24 cellular contexts compared by ENCODE assay signal in genomic region chr20:32010096-32010495, GRCh38. TPM values are rescaled to one million over a fixed set of nuclear protein-coding genes. Genes with fewer than 3 reads are reported as not detected.
A peak's percentile ranks its signal among the peaks of the same experiment; 100 is the strongest.
DNase-seq lines count a peak whose midpoint lies in the region; ATAC-seq and TF ChIP-seq lines count a peak whose summit lies in the region.
"Had no signal": no experiment of that assay in that cellular context is flagged by ENCODE, and none has a peak within 500 bp of the region (broad histone marks: within the 10 kb centered on the region; RNA-seq: fewer than 3 reads in every experiment).

Gene CCM2L, plus strand, starts transcription at chr20:32010438. Its CDS starts 17 bp downstream, at chr20:32010455.

- H3K27ac ChIP-seq in skin epidermis: peak within 1 kb of the TSS in 9 of 21 experiments; percentile 13 to 85 (median 63)
- H3K27ac ChIP-seq: neural progenitor cell, thoracic aorta had no signal

- H3K27me3 ChIP-seq in H7 (ENCODE audit: control insufficient read depth, insufficient read depth, low read length): no peaks in the 10 kb centered on the region

- H3K4me3 Mint-ChIP-seq in endothelial cell (ENCODE audit: unreplicated experiment): peak within 1 kb of the TSS; percentile 88
- no peak within 1 kb of the TSS for H3K4me3 Mint-ChIP-seq in stimulated activated memory B cell treated with anti-CD40 and anti-IgM and Interleukin-4, amounts not matched to agents 10 μg/mL and 1 μg/mL and 100 μg/mL, for 72 hours
- H3K4me3 Mint-ChIP-seq: activated CD4-positive, alpha-beta memory T cell treated with anti-CD3 and anti-CD28 coated beads for 36 hours; activated naive CD8-positive, alpha-beta T cell treated with anti-CD3 and anti-CD28 coated beads, Interleukin-2, amount 10 ng/mL, durations not matched to agents 7 days and 5 days; activated T-cell treated with anti-CD3 and anti-CD28 coated beads, Interleukin-2, amount 50 U/mL, for 72 hours; CD4-positive, CD25-positive, alpha-beta regulatory T cell; endodermal cell; neural progenitor cell had no signal

- peaks cover 8% of the 10 kb centered on the region for H3K27me3 Mint-ChIP-seq in endothelial cell (ENCODE audit: unreplicated experiment)
- peaks cover 46% of the 10 kb centered on the region for H3K27me3 Mint-ChIP-seq in stimulated activated memory B cell treated with anti-CD40 and anti-IgM and Interleukin-4, amounts not matched to agents 10 μg/mL and 1 μg/mL and 100 μg/mL, for 72 hours

- H3K36me3 ChIP-seq in H7 (replicated peaks; ENCODE audit: control insufficient read depth, insufficient read depth, low read length): no peaks in the 10 kb centered on the region
- H3K36me3 ChIP-seq: neural progenitor cell, thoracic aorta had no signal

- H3K36me3 Mint-ChIP-seq in endothelial cell (ENCODE audit: low read depth, unreplicated experiment): peaks cover 2% of the 10 kb centered on the region
- H3K36me3 Mint-ChIP-seq in stimulated activated memory B cell treated with anti-CD40 and anti-IgM and Interleukin-4, amounts not matched to agents 10 μg/mL and 1 μg/mL and 100 μg/mL, for 72 hours: no peaks in the 10 kb centered on the region
- H3K36me3 Mint-ChIP-seq: activated CD4-positive, alpha-beta memory T cell treated with anti-CD3 and anti-CD28 coated beads for 36 hours; activated naive CD8-positive, alpha-beta T cell treated with anti-CD3 and anti-CD28 coated beads, Interleukin-2, amount 10 ng/mL, durations not matched to agents 7 days and 5 days; CD4-positive, CD25-positive, alpha-beta regulatory T cell; neural progenitor cell had no signal

- H3K9me3 Mint-ChIP-seq in endothelial cell (ENCODE audit: unreplicated experiment): no peaks in the 10 kb centered on the region
- H3K9me3 Mint-ChIP-seq in stimulated activated memory B cell treated with anti-CD40 and anti-IgM and Interleukin-4, amounts not matched to agents 10 μg/mL and 1 μg/mL and 100 μg/mL, for 72 hours: no peaks in the 10 kb centered on the region
- H3K9me3 Mint-ChIP-seq: activated CD4-positive, alpha-beta memory T cell treated with anti-CD3 and anti-CD28 coated beads for 36 hours; activated naive CD8-positive, alpha-beta T cell treated with anti-CD3 and anti-CD28 coated beads, Interleukin-2, amount 10 ng/mL, durations not matched to agents 7 days and 5 days; activated T-cell treated with anti-CD3 and anti-CD28 coated beads, Interleukin-2, amount 50 U/mL, for 72 hours; CD4-positive, CD25-positive, alpha-beta regulatory T cell; endodermal cell had no signal

- H3K4me3 ChIP-seq in H7 (ENCODE audit: insufficient read depth, low read depth, low read length): no peak within 1 kb of the TSS
- H3K4me3 ChIP-seq in skin epidermis: peak within 1 kb of the TSS; percentile 4 to 14 (median 8)
- H3K4me3 ChIP-seq: neural progenitor cell, thoracic aorta had no signal

- peak; percentile 53 for ATAC-seq in left lobe of liver
- ATAC-seq in stimulated activated memory B cell treated with anti-CD40 and anti-IgM and Interleukin-4, amounts not matched to agents 10 μg/mL and 1 μg/mL and 100 μg/mL, for 72 hours: no peak
- ATAC-seq: activated T-cell treated with anti-CD3 and anti-CD28 coated beads, Interleukin-2, amount 50 U/mL, for 72 hours had no signal

- H3K4me1 Mint-ChIP-seq in endothelial cell (ENCODE audit: unreplicated experiment): peaks cover 50% of the 10 kb centered on the region
- H3K4me1 Mint-ChIP-seq in stimulated activated memory B cell treated with anti-CD40 and anti-IgM and Interleukin-4, amounts not matched to agents 10 μg/mL and 1 μg/mL and 100 μg/mL, for 72 hours: no peaks in the 10 kb centered on the region

- no peak for TF ChIP-seq CTCF in endothelial cell (IDR thresholded peaks at IDR 0.05; ENCODE audit: unreplicated experiment)

- DNase-seq in H7 (peak; percentile 50), endothelial cell (ENCODE audit: low spot score) (peak; percentile 38), left lobe of liver (ENCODE audit: low spot score) (no peak), NCI-H128 (lab: John Stamatoyannopoulos, UW; ENCODE audit: unreplicated experiment) (no peak), islet precursor cell (no peak)
- no peak for DNase-seq in activated CD4-positive, alpha-beta T cell treated with anti-CD3 and anti-CD28 coated beads, Interleukin-2, amount 50 U/mL, for 48 hours
- DNase-seq: activated CD4-positive, alpha-beta memory T cell treated with anti-CD3 and anti-CD28 coated beads for 36 hours; activated naive CD8-positive, alpha-beta T cell treated with anti-CD3 and anti-CD28 coated beads, Interleukin-2, amount 10 ng/mL, durations not matched to agents 7 days and 5 days; activated T-cell treated with anti-CD3 and anti-CD28 coated beads, Interleukin-2, amount 50 U/mL, for 72 hours; caudate nucleus; CD4-positive, CD25-positive, alpha-beta regulatory T cell; DND-41; KBM-7; NCI-H1048; NCI-H526; OCI-M1; SK-N-SH; stimulated activated CD4-positive, alpha-beta T cell treated with anti-CD3 and anti-CD28 coated beads, Interleukin-4, amount 100 ng/mL, for 1 hour had no signal

- peak within 1 kb of the TSS; percentile 92 for H3K27ac Mint-ChIP-seq in endothelial cell (ENCODE audit: unreplicated experiment)
- no peak within 1 kb of the TSS for H3K27ac Mint-ChIP-seq in stimulated activated memory B cell treated with anti-CD40 and anti-IgM and Interleukin-4, amounts not matched to agents 10 μg/mL and 1 μg/mL and 100 μg/mL, for 72 hours
- H3K27ac Mint-ChIP-seq: activated CD4-positive, alpha-beta memory T cell treated with anti-CD3 and anti-CD28 coated beads for 36 hours; activated naive CD8-positive, alpha-beta T cell treated with anti-CD3 and anti-CD28 coated beads, Interleukin-2, amount 10 ng/mL, durations not matched to agents 7 days and 5 days; activated T-cell treated with anti-CD3 and anti-CD28 coated beads, Interleukin-2, amount 50 U/mL, for 72 hours; CD4-positive, CD25-positive, alpha-beta regulatory T cell; endodermal cell; neural progenitor cell had no signal

RNA-seq across cellular contexts. Expression of gene CCM2L, which starts in this region (rescaled TPM):
- 8.3 and 10.6 TPM in 2 replicates for total RNA-seq in H7 (2014; rRNA removed; shearing (Covaris generic))
- total RNA-seq in endothelial cell (ENCODE audit: unreplicated experiment) (27.2 TPM), left lobe of liver (1.5 TPM)
- total RNA-seq: A673; activated CD4-positive, alpha-beta memory T cell treated with anti-CD3 and anti-CD28 coated beads for 36 hours; activated naive CD8-positive, alpha-beta T cell treated with anti-CD3 and anti-CD28 coated beads, Interleukin-2, amount 10 ng/mL, durations not matched to agents 7 days and 5 days; activated T-cell treated with anti-CD3 and anti-CD28 coated beads, Interleukin-2, amount 50 U/mL, for 72 hours; CD4-positive, CD25-positive, alpha-beta regulatory T cell had no signal

Comparison
In these comparisons a context has a peak if more than half of its experiments do, and no peak if none do; other contexts are left out.
1. DNase-seq: peak in H7 (single experiment) and endothelial cell (single experiment); none in left lobe of liver (single experiment), activated CD4-positive, alpha-beta T cell treated with anti-CD3 and anti-CD28 coated beads, Interleukin-2, amount 50 U/mL, for 48 hours (0 of 2), NCI-H128 (single experiment) and islet precursor cell (single experiment).